Comparison of ENCODE assay signal across 31 cellular contexts in the genomic region with DNA sequence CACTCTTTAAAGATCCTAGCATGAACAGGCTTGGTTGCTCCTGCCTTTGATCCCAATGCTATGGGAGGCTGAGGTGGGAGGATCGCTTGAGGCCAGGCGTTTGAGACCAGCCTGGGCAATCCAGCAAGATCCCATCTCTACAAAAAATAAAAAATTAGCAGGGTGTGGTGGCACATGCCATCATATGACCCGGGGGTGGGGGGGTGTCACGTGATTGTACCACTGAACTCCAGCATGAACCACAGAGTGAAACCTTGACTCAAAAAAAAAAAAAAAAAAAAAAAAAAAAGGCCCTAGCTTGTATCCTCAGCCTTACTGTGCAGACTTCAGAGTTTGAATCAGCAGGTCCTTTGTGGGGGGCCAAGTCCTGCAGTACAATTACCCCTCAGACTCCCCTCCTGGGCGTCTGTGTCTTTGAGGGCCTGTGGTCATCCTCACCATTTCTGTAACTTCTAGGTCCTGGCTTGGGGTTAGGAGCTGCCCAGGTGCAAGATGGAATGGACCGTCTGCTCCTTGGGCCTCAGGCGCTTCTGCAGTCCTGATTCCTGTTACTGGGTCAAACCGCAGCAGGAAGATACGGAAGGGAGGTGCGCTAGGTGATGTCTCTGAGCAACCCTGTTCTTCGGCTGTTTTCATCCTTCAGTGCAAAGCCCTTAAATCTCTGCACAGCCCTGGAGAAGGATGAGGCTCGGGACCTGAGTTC.
"Had no signal": no experiment of that assay in that cellular context is flagged by ENCODE, and none has a peak within 500 bp of the region (broad histone marks: within the 10 kb centered on the region; RNA-seq: fewer than 3 reads in every experiment).

No MANE protein-coding gene starts in this region.

- H3K27me3 Mint-ChIP-seq: activated naive CD4-positive, alpha-beta T cell treated with anti-CD3 and anti-CD28 coated beads, Interleukin-2, amount 50 U/mL, for 24 hours; stimulated activated naive B cell treated with anti-CD40 and anti-IgM and Interleukin-4, amounts not matched to agents 10 μg/mL and 1 μg/mL and 100 μg/mL, for 72 hours had no signal

- H2AFZ ChIP-seq: parathyroid adenoma had no signal

- H3K4me3 ChIP-seq: breast epithelium, stomach, suprapubic skin, tibial nerve had no signal

- H3K9me3 Mint-ChIP-seq: activated B cell treated with CpG ODN at 0.5 μM for 24 hours; activated CD4-positive, alpha-beta memory T cell treated with anti-CD3 and anti-CD28 coated beads for 36 hours; activated naive CD4-positive, alpha-beta T cell treated with anti-CD3 and anti-CD28 coated beads, Interleukin-2, amount 50 U/mL, for 24 hours; activated naive CD8-positive, alpha-beta T cell treated with anti-CD3 and anti-CD28 coated beads, Interleukin-2, amount 50 U/mL, for 24 hours; activated T-helper 2 cell treated with anti-CD3 and anti-CD28 coated beads, Interferon-gamma antibody, Interleukin-2, Interleukin-4, amounts not matched to agents 10 μg/mL and 5 μg/mL and 100 μg/mL, durations not matched to agents 14 hours and 24 hours and 36 hours; dendritic cell treated with granulocyte-macrophage colony-stimulating factor and Interleukin-4, amounts not matched to agents 40 ng/mL and 50 ng/mL, for 4 days; endodermal cell; immature natural killer cell; mesothelial cell of epicardium; stimulated activated naive B cell treated with anti-CD40 and anti-IgM and Interleukin-4, amounts not matched to agents 10 μg/mL and 1 μg/mL and 100 μg/mL, for 72 hours had no signal

- H3K4me1 Mint-ChIP-seq: activated B cell treated with CpG ODN at 0.5 μM for 24 hours; activated naive CD4-positive, alpha-beta T cell treated with anti-CD3 and anti-CD28 coated beads, Interleukin-2, amount 50 U/mL, for 24 hours; activated naive CD8-positive, alpha-beta T cell treated with anti-CD3 and anti-CD28 coated beads, Interleukin-2, amount 50 U/mL, for 24 hours; immature natural killer cell; stimulated activated naive B cell treated with anti-CD40 and anti-IgM and Interleukin-4, amounts not matched to agents 10 μg/mL and 1 μg/mL and 100 μg/mL, for 72 hours; T-helper 17 cell had no signal

- H3K9me3 ChIP-seq: breast epithelium, stomach, suprapubic skin, tibial nerve had no signal

- H3K27ac ChIP-seq: breast epithelium, parathyroid adenoma, stomach, suprapubic skin, tibial nerve had no signal

- H3K27me3 ChIP-seq: breast epithelium, tibial nerve had no signal

- H3K4me3 Mint-ChIP-seq: activated B cell treated with CpG ODN at 0.5 μM for 24 hours; activated CD4-positive, alpha-beta memory T cell treated with anti-CD3 and anti-CD28 coated beads for 36 hours; activated naive CD4-positive, alpha-beta T cell treated with anti-CD3 and anti-CD28 coated beads, Interleukin-2, amount 50 U/mL, for 24 hours; activated naive CD8-positive, alpha-beta T cell treated with anti-CD3 and anti-CD28 coated beads, Interleukin-2, amount 50 U/mL, for 24 hours; dendritic cell treated with granulocyte-macrophage colony-stimulating factor and Interleukin-4, amounts not matched to agents 40 ng/mL and 50 ng/mL, for 4 days; endodermal cell; immature natural killer cell; mesothelial cell of epicardium; naive thymus-derived CD4-positive, alpha-beta T cell; stimulated activated naive B cell treated with anti-CD40 and anti-IgM and Interleukin-4, amounts not matched to agents 10 μg/mL and 1 μg/mL and 100 μg/mL, for 72 hours; T-helper 17 cell had no signal

- H3K36me3 Mint-ChIP-seq: activated CD4-positive, alpha-beta memory T cell treated with anti-CD3 and anti-CD28 coated beads for 36 hours; activated naive CD4-positive, alpha-beta T cell treated with anti-CD3 and anti-CD28 coated beads, Interleukin-2, amount 50 U/mL, for 24 hours; immature natural killer cell; mesothelial cell of epicardium; naive thymus-derived CD4-positive, alpha-beta T cell; stimulated activated naive B cell treated with anti-CD40 and anti-IgM and Interleukin-4, amounts not matched to agents 10 μg/mL and 1 μg/mL and 100 μg/mL, for 72 hours had no signal

- H3K27ac Mint-ChIP-seq: activated B cell treated with CpG ODN at 0.5 μM for 24 hours; activated CD4-positive, alpha-beta memory T cell treated with anti-CD3 and anti-CD28 coated beads for 36 hours; activated naive CD8-positive, alpha-beta T cell treated with anti-CD3 and anti-CD28 coated beads, Interleukin-2, amount 50 U/mL, for 24 hours; activated T-helper 2 cell treated with anti-CD3 and anti-CD28 coated beads, Interferon-gamma antibody, Interleukin-2, Interleukin-4, amounts not matched to agents 10 μg/mL and 5 μg/mL and 100 μg/mL, durations not matched to agents 14 hours and 24 hours and 36 hours; dendritic cell treated with granulocyte-macrophage colony-stimulating factor and Interleukin-4, amounts not matched to agents 40 ng/mL and 50 ng/mL, for 4 days; endodermal cell; immature natural killer cell; mesothelial cell of epicardium; naive thymus-derived CD4-positive, alpha-beta T cell; stimulated activated naive B cell treated with anti-CD40 and anti-IgM and Interleukin-4, amounts not matched to agents 10 μg/mL and 1 μg/mL and 100 μg/mL, for 72 hours; T-helper 17 cell had no signal

- H3K79me2 ChIP-seq: parathyroid adenoma had no signal

- H3K36me3 ChIP-seq: breast epithelium, stomach, suprapubic skin, tibial nerve had no signal

- H3K9ac ChIP-seq: parathyroid adenoma had no signal

- DNase-seq: activated B cell treated with CpG ODN at 0.5 μM for 24 hours; activated CD4-positive, alpha-beta memory T cell treated with anti-CD3 and anti-CD28 coated beads for 36 hours; activated naive CD8-positive, alpha-beta T cell treated with anti-CD3 and anti-CD28 coated beads, Interleukin-2, amount 50 U/mL, for 24 hours; activated T-cell treated with anti-CD3 and anti-CD28 coated beads, Interleukin-2, amount 50 U/mL, for 48 hours; amygdala; central memory CD4-positive, alpha-beta T cell; endodermal cell; foreskin fibroblast; head of caudate nucleus; hypothalamus; immature natural killer cell; left colon; naive thymus-derived CD4-positive, alpha-beta T cell; nucleus accumbens; stimulated activated CD4-positive, alpha-beta T cell treated with anti-CD3 and anti-CD28 coated beads, Interleukin-15, amount 100 ng/mL, for 24 hours; stimulated activated CD4-positive, alpha-beta T cell treated with anti-CD3 and anti-CD28 coated beads, Interleukin-2, amount 100 ng/mL, for 24 hours; stimulated activated naive B cell treated with anti-CD40 and anti-IgM and Interleukin-4, amounts not matched to agents 10 μg/mL and 1 μg/mL and 100 μg/mL, for 72 hours; stomach; SW 1271; T-helper 17 cell; T1000 had no signal

- ATAC-seq: activated naive CD8-positive, alpha-beta T cell treated with anti-CD3 and anti-CD28 coated beads, Interleukin-2, amount 50 U/mL, for 24 hours; esophagus mucosa; left colon; naive thymus-derived CD4-positive, alpha-beta T cell; right cardiac atrium; stimulated activated naive B cell treated with anti-CD40 and anti-IgM and Interleukin-4, amounts not matched to agents 10 μg/mL and 1 μg/mL and 100 μg/mL, for 72 hours; T-helper 17 cell had no signal
